ENCODE assay signal across 29 cellular contexts in the genomic region with DNA sequence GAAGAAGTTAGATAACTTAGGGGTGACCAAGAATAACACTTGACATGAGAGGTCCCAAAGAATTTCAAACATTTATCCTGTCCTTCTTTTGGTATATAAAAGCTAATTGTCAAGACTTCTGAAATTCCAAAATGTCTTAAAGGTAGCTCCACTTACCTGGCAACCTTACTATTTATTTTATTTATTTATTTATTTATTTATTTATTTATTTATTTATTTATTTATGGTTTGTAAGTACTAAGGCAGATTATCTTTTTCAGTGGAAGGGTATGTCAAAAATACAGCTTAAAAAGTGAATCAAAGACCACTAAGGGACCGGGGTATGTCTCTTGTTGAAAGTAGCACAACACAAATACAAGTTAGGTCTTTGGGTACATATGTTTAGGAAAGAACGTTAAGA.
"Had no signal": no experiment of that assay in that cellular context is flagged by ENCODE, and none has a peak within 500 bp of the region (broad histone marks: within the 10 kb centered on the region; RNA-seq: fewer than 3 reads in every experiment).

No MANE protein-coding gene starts in this region.

- H3K4me3 Mint-ChIP-seq: stimulated activated effector memory CD8-positive, alpha-beta T cell treated with anti-CD3 and anti-CD28 coated beads, Interleukin-12 subunit alpha, Interleukin-12 subunit beta, amount 100 ng/mL, for 72 hours; stimulated activated memory B cell treated with anti-CD40 and anti-IgM and Interleukin-4, amounts not matched to agents 10 μg/mL and 1 μg/mL and 100 μg/mL, for 72 hours; stimulated activated naive B cell treated with anti-CD40 and anti-IgM and Interleukin-4, amounts not matched to agents 10 μg/mL and 1 μg/mL and 100 μg/mL, for 72 hours; stimulated activated naive CD8-positive, alpha-beta T cell treated with anti-CD3 and anti-CD28 coated beads, Interleukin-15, amount 100 ng/mL, for 72 hours; stimulated activated naive CD8-positive, alpha-beta T cell treated with anti-CD3 and anti-CD28 coated beads, Interleukin-15, Interleukin-2, amounts not matched to agents 100 ng/mL and 50 ng/mL, for 24 hours; type B pancreatic cell had no signal

- H3K27me3 ChIP-seq: stomach, suprapubic skin, testis, thyroid gland, tibial artery, tibial nerve, transverse colon, upper lobe of left lung, upper lobe of right lung, uterus, vagina had no signal

- H3K36me3 Mint-ChIP-seq: stimulated activated effector memory CD8-positive, alpha-beta T cell treated with anti-CD3 and anti-CD28 coated beads, Interleukin-12 subunit alpha, Interleukin-12 subunit beta, amount 100 ng/mL, for 72 hours; stimulated activated memory B cell treated with anti-CD40 and anti-IgM and Interleukin-4, amounts not matched to agents 10 μg/mL and 1 μg/mL and 100 μg/mL, for 72 hours; stimulated activated naive B cell treated with anti-CD40 and anti-IgM and Interleukin-4, amounts not matched to agents 10 μg/mL and 1 μg/mL and 100 μg/mL, for 72 hours; type B pancreatic cell had no signal

- FAIRE-seq: urothelium cell line had no signal

- H3K27ac ChIP-seq: stomach, suprapubic skin, testis, thoracic aorta, thyroid gland, tibial artery, tibial nerve, transverse colon, upper lobe of left lung, upper lobe of right lung, uterus, vagina had no signal

- H3K9me3 ChIP-seq: stomach, suprapubic skin, testis, thoracic aorta, thyroid gland, tibial artery, tibial nerve, upper lobe of left lung, upper lobe of right lung, uterus, vagina had no signal

- H3K36me3 ChIP-seq: stomach, suprapubic skin, thoracic aorta, thyroid gland, tibial artery, tibial nerve, transverse colon, upper lobe of left lung, upper lobe of right lung, uterus, vagina had no signal

- H3K4me1 ChIP-seq: stomach, suprapubic skin, testis, thyroid gland, tibial artery, tibial nerve, transverse colon, upper lobe of left lung, upper lobe of right lung, uterus, vagina had no signal

- H3K9me3 Mint-ChIP-seq: stimulated activated memory B cell treated with anti-CD40 and anti-IgM and Interleukin-4, amounts not matched to agents 10 μg/mL and 1 μg/mL and 100 μg/mL, for 72 hours; stimulated activated naive B cell treated with anti-CD40 and anti-IgM and Interleukin-4, amounts not matched to agents 10 μg/mL and 1 μg/mL and 100 μg/mL, for 72 hours; type B pancreatic cell had no signal

- ATAC-seq: stimulated activated memory B cell treated with anti-CD40 and anti-IgM and Interleukin-4, amounts not matched to agents 10 μg/mL and 1 μg/mL and 100 μg/mL, for 72 hours; stimulated activated naive B cell treated with anti-CD40 and anti-IgM and Interleukin-4, amounts not matched to agents 10 μg/mL and 1 μg/mL and 100 μg/mL, for 72 hours; upper lobe of right lung had no signal

- DNase-seq: stimulated activated CD4-positive, alpha-beta T cell treated with anti-CD3 and anti-CD28 coated beads, Interleukin-2, amount 100 ng/mL, for 48 hours; stimulated activated CD4-positive, alpha-beta T cell treated with anti-CD3 and anti-CD28 coated beads, Interleukin-4, amount 100 ng/mL, for 1 hour; stimulated activated CD4-positive, alpha-beta T cell treated with anti-CD3 and anti-CD28 coated beads, Interleukin-4, amount 100 ng/mL, for 24 hours; stimulated activated CD4-positive, alpha-beta T cell treated with anti-CD3 and anti-CD28 coated beads, Interleukin-4, amount 100 ng/mL, for 4 hours; stimulated activated CD8-positive, alpha-beta memory T cell treated with anti-CD3 and anti-CD28 coated beads, Interleukin-4, amount 100 ng/mL, for 48 hours; stimulated activated naive B cell treated with anti-CD40 and anti-IgM and Interleukin-4, amounts not matched to agents 10 μg/mL and 1 μg/mL and 100 μg/mL, for 72 hours; stimulated activated naive CD4-positive, alpha-beta T cell; stimulated activated naive CD4-positive, alpha-beta T cell treated with Interleukin-2 at 50 U/mL for 16 hours; stimulated activated naive CD8-positive, alpha-beta T cell treated with anti-CD3 and anti-CD28 coated beads, Interleukin-15, amount 100 ng/mL, for 72 hours; stimulated activated naive CD8-positive, alpha-beta T cell treated with anti-CD3 and anti-CD28 coated beads, Interleukin-15, Interleukin-2, amounts not matched to agents 100 U/mL and 50 U/mL, for 24 hours; stomach; substantia nigra; testis; thyroid gland; tibial artery; transverse colon; trophoblast cell; upper lobe of left lung; upper lobe of right lung; uterus had no signal

- H3K27ac Mint-ChIP-seq: stimulated activated effector memory CD8-positive, alpha-beta T cell treated with anti-CD3 and anti-CD28 coated beads, Interleukin-12 subunit alpha, Interleukin-12 subunit beta, amount 100 ng/mL, for 72 hours; stimulated activated memory B cell treated with anti-CD40 and anti-IgM and Interleukin-4, amounts not matched to agents 10 μg/mL and 1 μg/mL and 100 μg/mL, for 72 hours; stimulated activated naive B cell treated with anti-CD40 and anti-IgM and Interleukin-4, amounts not matched to agents 10 μg/mL and 1 μg/mL and 100 μg/mL, for 72 hours; stimulated activated naive CD8-positive, alpha-beta T cell treated with anti-CD3 and anti-CD28 coated beads, Interleukin-15, amount 100 ng/mL, for 72 hours; stimulated activated naive CD8-positive, alpha-beta T cell treated with anti-CD3 and anti-CD28 coated beads, Interleukin-15, Interleukin-2, amounts not matched to agents 100 ng/mL and 50 ng/mL, for 24 hours; type B pancreatic cell had no signal

- H3K27me3 Mint-ChIP-seq: stimulated activated naive CD8-positive, alpha-beta T cell treated with anti-CD3 and anti-CD28 coated beads, Interleukin-15, amount 100 ng/mL, for 72 hours; stimulated activated naive CD8-positive, alpha-beta T cell treated with anti-CD3 and anti-CD28 coated beads, Interleukin-15, Interleukin-2, amounts not matched to agents 100 ng/mL and 50 ng/mL, for 24 hours; type B pancreatic cell had no signal

- H3K4me1 Mint-ChIP-seq: stimulated activated memory B cell treated with anti-CD40 and anti-IgM and Interleukin-4, amounts not matched to agents 10 μg/mL and 1 μg/mL and 100 μg/mL, for 72 hours; stimulated activated naive B cell treated with anti-CD40 and anti-IgM and Interleukin-4, amounts not matched to agents 10 μg/mL and 1 μg/mL and 100 μg/mL, for 72 hours had no signal

- H3K4me3 ChIP-seq: stomach, suprapubic skin, testis, thoracic aorta, thyroid gland, tibial artery, tibial nerve, transverse colon, upper lobe of left lung, upper lobe of right lung, uterus, vagina had no signal
